In the genomic region with DNA sequence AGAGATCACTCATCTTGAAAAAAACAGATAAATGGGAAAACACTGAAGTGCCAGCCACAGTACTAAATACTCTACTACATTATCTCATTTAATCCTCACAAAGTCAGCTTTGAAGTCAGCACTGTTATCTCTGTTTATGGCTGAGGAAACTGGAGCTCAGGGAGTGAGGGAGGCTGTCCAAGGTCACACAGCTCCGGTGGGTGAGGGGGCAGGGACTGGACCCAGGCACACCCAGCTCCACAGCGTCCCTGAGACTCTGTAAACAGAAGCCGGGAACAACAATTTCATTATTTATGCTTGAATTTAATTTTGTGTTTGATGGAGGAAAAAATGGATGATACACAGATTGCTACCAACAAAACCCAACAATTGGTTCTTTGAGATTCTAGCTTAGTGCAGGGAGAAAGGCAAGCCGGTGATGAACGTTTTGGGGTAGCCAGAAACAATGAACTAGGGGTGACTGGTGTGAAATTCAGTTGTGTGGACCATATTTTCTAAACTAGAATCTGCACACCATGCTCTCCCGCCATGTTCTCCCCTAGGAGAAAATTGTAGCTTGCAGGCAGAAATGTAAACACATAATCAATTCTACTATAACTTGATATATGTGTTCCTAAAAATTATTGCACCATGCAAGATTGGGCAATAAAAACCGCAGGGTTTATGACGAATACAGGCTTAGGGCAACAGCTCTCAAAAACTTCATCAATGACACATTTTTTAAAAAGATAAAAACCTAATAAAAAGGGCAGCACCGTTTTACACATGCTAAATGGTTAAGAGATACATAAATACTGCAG, we compare ENCODE assay signal across 16 cellular contexts. TPM values are rescaled to one million over a fixed set of nuclear protein-coding genes. Genes with fewer than 3 reads are reported as not detected.
DNase-seq lines count a peak whose midpoint lies in the region; ATAC-seq, FAIRE-seq and TF ChIP-seq lines count a peak whose summit lies in the region.
"Had no signal": no experiment of that assay in that cellular context is flagged by ENCODE, and none has a peak within 500 bp of the region (broad histone marks: within the 10 kb centered on the region; RNA-seq: fewer than 3 reads in every experiment).

A gene with protein sequence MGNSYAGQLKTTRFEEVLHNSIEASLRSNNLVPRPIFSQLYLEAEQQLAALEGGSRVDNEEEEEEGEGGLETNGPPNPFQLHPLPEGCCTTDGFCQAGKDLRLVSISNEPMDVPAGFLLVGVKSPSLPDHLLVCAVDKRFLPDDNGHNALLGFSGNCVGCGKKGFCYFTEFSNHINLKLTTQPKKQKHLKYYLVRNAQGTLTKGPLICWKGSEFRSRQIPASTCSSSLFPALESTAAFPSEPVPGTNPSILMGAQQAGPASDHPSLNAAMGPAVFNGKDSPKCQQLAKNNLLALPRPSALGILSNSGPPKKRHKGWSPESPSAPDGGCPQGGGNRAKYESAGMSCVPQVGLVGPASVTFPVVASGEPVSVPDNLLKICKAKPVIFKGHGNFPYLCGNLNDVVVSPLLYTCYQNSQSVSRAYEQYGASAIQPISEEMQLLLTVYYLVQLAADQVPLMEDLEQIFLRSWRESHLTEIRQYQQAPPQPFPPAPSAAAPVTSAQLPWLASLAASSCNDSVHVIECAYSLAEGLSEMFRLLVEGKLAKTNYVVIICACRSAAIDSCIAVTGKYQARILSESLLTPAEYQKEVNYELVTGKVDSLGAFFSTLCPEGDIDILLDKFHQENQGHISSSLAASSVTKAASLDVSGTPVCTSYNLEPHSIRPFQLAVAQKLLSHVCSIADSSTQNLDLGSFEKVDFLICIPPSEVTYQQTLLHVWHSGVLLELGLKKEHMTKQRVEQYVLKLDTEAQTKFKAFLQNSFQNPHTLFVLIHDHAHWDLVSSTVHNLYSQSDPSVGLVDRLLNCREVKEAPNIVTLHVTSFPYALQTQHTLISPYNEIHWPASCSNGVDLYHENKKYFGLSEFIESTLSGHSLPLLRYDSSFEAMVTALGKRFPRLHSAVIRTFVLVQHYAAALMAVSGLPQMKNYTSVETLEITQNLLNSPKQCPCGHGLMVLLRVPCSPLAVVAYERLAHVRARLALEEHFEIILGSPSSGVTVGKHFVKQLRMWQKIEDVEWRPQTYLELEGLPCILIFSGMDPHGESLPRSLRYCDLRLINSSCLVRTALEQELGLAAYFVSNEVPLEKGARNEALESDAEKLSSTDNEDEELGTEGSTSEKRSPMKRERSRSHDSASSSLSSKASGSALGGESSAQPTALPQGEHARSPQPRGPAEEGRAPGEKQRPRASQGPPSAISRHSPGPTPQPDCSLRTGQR (N-terminal part only) (plus strand): TSS at position 768 of the 800 bp plus-strand sequence. CDS start 22,570 bp downstream, outside the sequence.

- H3K9ac ChIP-seq in MM.1S (ENCODE audit: low read length), result no peak within 1 kb of the TSS

- peaks cover 55% of the 10 kb centered on the region for H3K27me3 Mint-ChIP-seq in stimulated activated naive CD8-positive, alpha-beta T cell treated with anti-CD3 and anti-CD28 coated beads, Interleukin-15, amount 100 ng/mL, for 72 hours

- ATAC-seq in sciatic nerve, result peak; percentile 38
- no peak for ATAC-seq in stimulated activated naive CD8-positive, alpha-beta T cell treated with anti-CD3 and anti-CD28 coated beads, Interleukin-15, amount 100 ng/mL, for 72 hours
- ATAC-seq: activated T-helper 17 cell treated with anti-CD3 and anti-CD28 coated beads, Interleukin-2, amount 50 U/mL, for 72 hours; gastroesophageal sphincter; left cardiac atrium had no signal

- H3F3A ChIP-seq in MM.1S (ENCODE audit: insufficient read depth, low read length), result no peaks in the 10 kb centered on the region

- H3K9me3 Mint-ChIP-seq in stimulated activated naive CD8-positive, alpha-beta T cell treated with anti-CD3 and anti-CD28 coated beads, Interleukin-15, amount 100 ng/mL, for 72 hours, result no peaks in the 10 kb centered on the region
- H3K9me3 Mint-ChIP-seq: activated B cell treated with CpG ODN at 0.5 μM for 24 hours; activated T-helper 17 cell treated with anti-CD3 and anti-CD28 coated beads, Interleukin-2, amount 50 U/mL, for 72 hours; CD4-positive, alpha-beta memory T cell had no signal

- H3K9me3 ChIP-seq in MM.1S (replicated peaks; ENCODE audit: insufficient read depth, low read length), result no peaks in the 10 kb centered on the region
- H3K9me3 ChIP-seq: gastroesophageal sphincter had no signal

- no peaks in the 10 kb centered on the region for H3K79me2 ChIP-seq in MM.1S (ENCODE audit: low read length)

- POLR2A ChIA-PET in RWPE1 (lab: Yijun Ruan, JAX; ENCODE audit: low non-redundant PET), result no interaction called here

- H3K27ac ChIP-seq in RWPE1 (no peak within 1 kb of the TSS), MM.1S (ENCODE audit: low read length) (no peak within 1 kb of the TSS)
- H3K27ac ChIP-seq: gastroesophageal sphincter had no signal

- H3K4me3 ChIP-seq in MM.1S (ENCODE audit: low read length), result no peak within 1 kb of the TSS
- H3K4me3 ChIP-seq: gastroesophageal sphincter had no signal

- H2AFZ ChIP-seq in MM.1S (ENCODE audit: low read length), result no peak within 1 kb of the TSS

- no peak for TF ChIP-seq CTCF in RWPE1 (conservative IDR thresholded peaks at IDR 0.05; ENCODE audit: low read depth)
- TF ChIP-seq CTCF in MM.1S (IDR thresholded peaks at IDR 0.05; ENCODE audit: low read length), result no peak
- no peak for TF ChIP-seq CTCF in GM10266 (IDR thresholded peaks at IDR 0.05; ENCODE audit: control insufficient read depth, insufficient read depth, low read depth, missing control alignments)

- CTCF ChIA-PET in RWPE1 (lab: Yijun Ruan, JAX), result interaction anchor here (0.5 to 1.8 kb wide), 5 partner anchors 13 to 56 kb away, joined by 3 to 5 read pairs (median 3); no protein-coding TSS in a partner anchor

- H3K4me2 ChIP-seq in MM.1S (ENCODE audit: low read depth, low read length), result no peak within 1 kb of the TSS

- no peaks in the 10 kb centered on the region for H4K20me1 ChIP-seq in MM.1S (ENCODE audit: insufficient read depth, low read length)

- no peaks in the 10 kb centered on the region for H3K4me1 ChIP-seq in MM.1S (ENCODE audit: low read length)
- H3K4me1 ChIP-seq: gastroesophageal sphincter had no signal

- DNase-seq in HuH-7 (ENCODE audit: low spot score) (peak; percentile 53), RWPE1 (ENCODE audit: low spot score) (peak; percentile 57), fibroblast of gingiva (ENCODE audit: low read depth) (peak; percentile 66), sciatic nerve (ENCODE audit: low spot score) (no peak), MM.1S (no peak), HTR-8/SVneo (ENCODE audit: insufficient read length, low spot score) (no peak), GM10266 (ENCODE audit: extremely low spot score) (no peak)
- no peak for DNase-seq in stimulated activated naive CD8-positive, alpha-beta T cell treated with anti-CD3 and anti-CD28 coated beads, Interleukin-15, amount 100 ng/mL, for 72 hours
- DNase-seq: activated B cell treated with CpG ODN at 0.5 μM for 24 hours; CD4-positive, alpha-beta memory T cell; left cardiac atrium; NCI-H2107; stimulated activated CD4-positive, alpha-beta T cell treated with anti-CD3 and anti-CD28 coated beads, Interleukin-1b, Interleukin-23, amount 100 ng/mL, for 48 hours; stimulated activated naive CD4-positive, alpha-beta T cell treated with Interleukin-2 at 50 U/mL for 16 hours had no signal

- H3K36me3 ChIP-seq in MM.1S (replicated peaks; ENCODE audit: insufficient read depth, low read length), result no peaks in the 10 kb centered on the region
- H3K36me3 ChIP-seq: gastroesophageal sphincter had no signal

- H3K27me3 ChIP-seq in MM.1S (replicated peaks; ENCODE audit: insufficient read depth, low read length), result no peaks in the 10 kb centered on the region

- no peaks in the 10 kb centered on the region for H3K9me2 ChIP-seq in MM.1S (replicated peaks; ENCODE audit: insufficient read depth, low read length)

- intact Hi-C loops in sciatic nerve (cut with DNase I), result no loop called here

- no peak for FAIRE-seq in HTR-8/SVneo (lab: Jason Lieb, UNC)

- H3K27ac Mint-ChIP-seq in stimulated activated naive CD8-positive, alpha-beta T cell treated with anti-CD3 and anti-CD28 coated beads, Interleukin-15, amount 100 ng/mL, for 72 hours, result no peak within 1 kb of the TSS
- H3K27ac Mint-ChIP-seq: activated B cell treated with CpG ODN at 0.5 μM for 24 hours; activated T-helper 17 cell treated with anti-CD3 and anti-CD28 coated beads, Interleukin-2, amount 50 U/mL, for 72 hours; CD4-positive, alpha-beta memory T cell had no signal

- no peaks in the 10 kb centered on the region for H3K4me1 Mint-ChIP-seq in stimulated activated naive CD8-positive, alpha-beta T cell treated with anti-CD3 and anti-CD28 coated beads, Interleukin-15, amount 100 ng/mL, for 72 hours
- H3K4me1 Mint-ChIP-seq: activated B cell treated with CpG ODN at 0.5 μM for 24 hours; activated T-helper 17 cell treated with anti-CD3 and anti-CD28 coated beads, Interleukin-2, amount 50 U/mL, for 72 hours; CD4-positive, alpha-beta memory T cell had no signal

- no peak within 1 kb of the TSS for H3K4me3 Mint-ChIP-seq in stimulated activated naive CD8-positive, alpha-beta T cell treated with anti-CD3 and anti-CD28 coated beads, Interleukin-15, amount 100 ng/mL, for 72 hours
- H3K4me3 Mint-ChIP-seq: activated B cell treated with CpG ODN at 0.5 μM for 24 hours; activated T-helper 17 cell treated with anti-CD3 and anti-CD28 coated beads, Interleukin-2, amount 50 U/mL, for 72 hours; CD4-positive, alpha-beta memory T cell had no signal

RNA-seq across cellular contexts. Expression of the gene that starts here (rescaled TPM):
- 6.5 TPM for total RNA-seq in sciatic nerve

Comparison
In these comparisons a context has a peak if more than half of its experiments do, and no peak if none do; other contexts are left out.
1. DNase-seq: peak in HuH-7 (single experiment), RWPE1 (single experiment) and fibroblast of gingiva (single experiment); none in sciatic nerve (single experiment), stimulated activated naive CD8-positive, alpha-beta T cell treated with anti-CD3 and anti-CD28 coated beads, Interleukin-15, amount 100 ng/mL, for 72 hours (0 of 2), MM.1S (single experiment), HTR-8/SVneo (single experiment) and GM10266 (single experiment).